8 cellular contexts compared by ENCODE assay signal in genomic region chr9:97697837-97698236, GRCh38. TPM values are rescaled to one million over a fixed set of nuclear protein-coding genes. Genes with fewer than 3 reads are reported as not detected.
DNase-seq lines count a peak whose midpoint lies in the region; ATAC-seq and TF ChIP-seq lines count a peak whose summit lies in the region.

No MANE protein-coding gene starts in this region.

- H3K4me3 ChIP-seq in adrenal gland: no peak overlapping the region
- peak overlapping the region in 1 of 2 donors; percentile 86 for H3K4me3 ChIP-seq in tibial artery

- no peak for TF ChIP-seq POLR2A in adrenal gland (IDR thresholded peaks at IDR 0.05)

- DNase-seq in activated T-cell treated with anti-CD3 and anti-CD28 coated beads, Interleukin-2, amount 50 U/mL, for 72 hours: no peak
- DNase-seq in activated T-cell treated with anti-CD3 and anti-CD28 coated beads, Interleukin-2, amount 50 U/mL, for 48 hours: no peak
- peak in 1 of 7 donors; percentile 18 for DNase-seq in adrenal gland
- no peak for DNase-seq in memory B cell (ENCODE audit: low spot score in 2 of 2)
- no peak for DNase-seq in tibial artery
- DNase-seq in GM20000 (ENCODE audit: low spot score): no peak
- no peak for DNase-seq in amniotic stem cell (lab: John Stamatoyannopoulos, UW)
- no peak for DNase-seq in stimulated activated CD4-positive, alpha-beta T cell treated with anti-CD3 and anti-CD28 coated beads, Interleukin-2, amount 100 ng/mL, for 24 hours

- H3K4me1 ChIP-seq in adrenal gland (replicated peaks in 1 of 2) (peaks cover 19 to 33% of the 10 kb centered on the region in 2 donors), tibial artery (peaks cover 0 to 30% (median 22%) of the 10 kb centered on the region in 4 donors)

- 7 to 44% (median 33%) methylated on average over 1 of the region's 1 CpG for WGBS in adrenal gland, 4 donors

- ATAC-seq in activated T-cell treated with anti-CD3 and anti-CD28 coated beads, Interleukin-2, amount 50 U/mL, for 72 hours (replicated peaks in 1 of 2): no peak
- ATAC-seq in memory B cell (ENCODE audit: low read depth): no peak

- peaks cover 10% of the 10 kb centered on the region for H3K27me3 Mint-ChIP-seq in activated T-cell treated with anti-CD3 and anti-CD28 coated beads, Interleukin-2, amount 50 U/mL, for 72 hours (ENCODE audit: low read depth)
- peaks cover 1% of the 10 kb centered on the region for H3K27me3 Mint-ChIP-seq in memory B cell

- H3K9me3 ChIP-seq in adrenal gland (replicated peaks in 1 of 3) (no peaks in the 10 kb centered on the region), tibial artery (no peaks in the 10 kb centered on the region)

- H3K36me3 ChIP-seq in adrenal gland (replicated peaks in 1 of 2) (no peaks in the 10 kb centered on the region), tibial artery (no peaks in the 10 kb centered on the region)

- H3K27me3 ChIP-seq in adrenal gland (no peaks in the 10 kb centered on the region), tibial artery (no peaks in the 10 kb centered on the region)

- intact Hi-C loops in adrenal gland (cut with DNase I): no loop called here
- intact Hi-C loops in tibial artery (cut with DNase I; ENCODE audit: low total_unique reads): loop anchor here (5.0 kb wide), 1 partner anchor 554 kb away; no protein-coding TSS in a partner anchor

- H3K27ac Mint-ChIP-seq in activated T-cell treated with anti-CD3 and anti-CD28 coated beads, Interleukin-2, amount 50 U/mL, for 72 hours: peak overlapping the region; percentile 87
- peak overlapping the region; percentile 91 for H3K27ac Mint-ChIP-seq in memory B cell

- TF ChIP-seq CTCF in adrenal gland (IDR thresholded peaks at IDR 0.05) (no peak), tibial artery (IDR thresholded peaks at IDR 0.05) (no peak), GM20000 (IDR thresholded peaks at IDR 0.05; ENCODE audit: extremely low read depth, missing control alignments) (no peak)

- peak overlapping the region; percentile 89 to 99 for H3K4me3 Mint-ChIP-seq in activated T-cell treated with anti-CD3 and anti-CD28 coated beads, Interleukin-2, amount 50 U/mL, for 72 hours
- H3K4me3 Mint-ChIP-seq in memory B cell: peak overlapping the region; percentile 92

- peaks cover 66% of the 10 kb centered on the region for H3K4me1 Mint-ChIP-seq in activated T-cell treated with anti-CD3 and anti-CD28 coated beads, Interleukin-2, amount 50 U/mL, for 72 hours (ENCODE audit: low read depth)
- H3K4me1 Mint-ChIP-seq in memory B cell: peaks cover 43% of the 10 kb centered on the region

- peak overlapping the region in 4 of 5 donors; percentile 81 to 96 (median 94) for H3K27ac ChIP-seq in adrenal gland
- H3K27ac ChIP-seq in tibial artery: peak overlapping the region; percentile 95 to 96

- H3K36me3 Mint-ChIP-seq in activated T-cell treated with anti-CD3 and anti-CD28 coated beads, Interleukin-2, amount 50 U/mL, for 72 hours (ENCODE audit: insufficient read depth in 2 of 2): no peaks in the 10 kb centered on the region
- peaks cover 4% of the 10 kb centered on the region for H3K36me3 Mint-ChIP-seq in memory B cell

- H3K9me3 Mint-ChIP-seq in activated T-cell treated with anti-CD3 and anti-CD28 coated beads, Interleukin-2, amount 50 U/mL, for 72 hours: no peaks in the 10 kb centered on the region
- peaks cover 1% of the 10 kb centered on the region for H3K9me3 Mint-ChIP-seq in memory B cell

RNA-seq across cellular contexts. Expression of gene XPA, which starts 0.7 kb away (rescaled TPM):
- total RNA-seq in activated T-cell treated with anti-CD3 and anti-CD28 coated beads, Interleukin-2, amount 50 U/mL, for 72 hours: 10 to 100 TPM in 1 of 2 donors, 1 to 10 TPM in 1; 8.8 to 11.1 TPM
- 10 to 100 TPM in 7 of 8 donors, 1 to 10 TPM in 1; 7.5 to 17.5 (median 15.3) TPM for total RNA-seq in adrenal gland
- 10 to 100 TPM in 2 of 3 donors, 1 to 10 TPM in 1; 8.9 to 18.0 (median 15.4) TPM for polyA plus RNA-seq in adrenal gland
